32 cellular contexts compared by ENCODE assay signal in genomic region chr11:17608830-17609229, GRCh38.
"Had no signal": no experiment of that assay in that cellular context is flagged by ENCODE, and none has a peak within 500 bp of the region (broad histone marks: within the 10 kb centered on the region; RNA-seq: fewer than 3 reads in every experiment).

No MANE protein-coding gene starts in this region.

- H3K27me3 Mint-ChIP-seq: activated naive CD8-positive, alpha-beta T cell treated with anti-CD3 and anti-CD28 coated beads for 36 hours had no signal

- H3K4me1 Mint-ChIP-seq: activated B cell treated with CpG ODN at 0.5 μM for 24 hours; activated naive CD8-positive, alpha-beta T cell treated with anti-CD3 and anti-CD28 coated beads for 36 hours had no signal

- H3K4me3 Mint-ChIP-seq: activated B cell treated with CpG ODN at 0.5 μM for 24 hours; activated CD4-positive, alpha-beta memory T cell treated with anti-CD3 and anti-CD28 coated beads for 36 hours; activated naive CD8-positive, alpha-beta T cell treated with anti-CD3 and anti-CD28 coated beads for 36 hours; activated T-cell treated with anti-CD3 and anti-CD28 coated beads, Interleukin-2, amount 50 U/mL, for 4 hours; activated T-helper 1 cell treated with anti-CD3 and anti-CD28 coated beads, Interleukin-12 subunit alpha, Interleukin-12 subunit beta, Interleukin-2, Interleukin-4 antibody, amounts not matched to agents 30 ng/mL and 10 ng/mL and 1 ng/mL, durations not matched to agents 14 hours and 24 hours and 36 hours; T-helper 1 cell treated with Interleukin-12 subunit alpha and Interleukin-12 subunit beta and Interleukin-4 antibody, amounts not matched to agents 30 μg/mL and 1 μg/mL, for 36 hours had no signal

- H3K27me3 ChIP-seq: brain microvascular endothelial cell, MG63 had no signal

- H3K9ac ChIP-seq: SK-N-SH had no signal

- H3K4me2 ChIP-seq: SK-N-SH had no signal

- H3K36me3 ChIP-seq: brain microvascular endothelial cell, MG63, SJSA1 had no signal

- H3K27ac ChIP-seq: brain microvascular endothelial cell, SJSA1, VCaP had no signal

- H3K4me1 ChIP-seq: SJSA1 had no signal

- H3K9me3 Mint-ChIP-seq: activated B cell treated with CpG ODN at 0.5 μM for 24 hours; activated CD4-positive, alpha-beta memory T cell treated with anti-CD3 and anti-CD28 coated beads for 36 hours; activated naive CD8-positive, alpha-beta T cell treated with anti-CD3 and anti-CD28 coated beads for 36 hours; activated T-cell treated with anti-CD3 and anti-CD28 coated beads, Interleukin-2, amount 50 U/mL, for 4 hours; activated T-helper 1 cell treated with anti-CD3 and anti-CD28 coated beads, Interleukin-12 subunit alpha, Interleukin-12 subunit beta, Interleukin-2, Interleukin-4 antibody, amounts not matched to agents 30 ng/mL and 10 ng/mL and 1 ng/mL, durations not matched to agents 14 hours and 24 hours and 36 hours; T-helper 1 cell treated with Interleukin-12 subunit alpha and Interleukin-12 subunit beta and Interleukin-4 antibody, amounts not matched to agents 30 μg/mL and 1 μg/mL, for 36 hours had no signal

- DNase-seq: activated B cell treated with CpG ODN at 0.5 μM for 24 hours; activated CD4-positive, alpha-beta memory T cell treated with anti-CD3 and anti-CD28 coated beads for 36 hours; activated CD4-positive, alpha-beta T cell treated with anti-CD3 and anti-CD28 coated beads, Interleukin-2, amount 50 U/mL, for 1 hour; activated CD4-positive, CD25-positive, alpha-beta regulatory T cell treated with anti-CD3 and anti-CD28 coated beads, Interleukin-2, amount 50 U/mL, for 72 hours; activated naive CD4-positive, alpha-beta T cell; activated naive CD4-positive, alpha-beta T cell treated with anti-CD3 and anti-CD28 coated beads, Interleukin-2, amount 50 U/mL, for 16 hours; activated naive CD8-positive, alpha-beta T cell treated with anti-CD3 and anti-CD28 coated beads for 36 hours; activated T-cell treated with anti-CD3 and anti-CD28 coated beads for 4 hours; activated T-cell treated with anti-CD3 and anti-CD28 coated beads, Interleukin-2, amount 50 U/mL, for 4 hours; amniotic stem cell; aorta; brain microvascular endothelial cell; central memory CD4-positive, alpha-beta T cell; Kasumi-1; KG1; MG63; NCI-H1048; NCI-H1105 treated with DMSO at 0.1 percent for 48 hours; NCI-H1436; NCI-H1694 treated with DMSO at 0.1 percent for 48 hours; NCI-H2029; NCI-H345; NCI-H524 treated with DMSO at 0.1 percent for 48 hours; RPMI8226; SHP77 treated with DMSO at 0.1 percent for 48 hours; SK-N-SH; T-helper 9 cell had no signal

- H3K36me3 Mint-ChIP-seq: activated CD4-positive, alpha-beta memory T cell treated with anti-CD3 and anti-CD28 coated beads for 36 hours; activated naive CD8-positive, alpha-beta T cell treated with anti-CD3 and anti-CD28 coated beads for 36 hours had no signal

- H3K9me3 ChIP-seq: MG63, SJSA1, SK-N-SH had no signal

- ATAC-seq: activated T-cell treated with anti-CD3 and anti-CD28 coated beads, Interleukin-2, amount 50 U/mL, for 4 hours; Panc1 had no signal

- H3K4me3 ChIP-seq: MG63, SJSA1 had no signal

- H3K27ac Mint-ChIP-seq: activated B cell treated with CpG ODN at 0.5 μM for 24 hours; activated CD4-positive, alpha-beta memory T cell treated with anti-CD3 and anti-CD28 coated beads for 36 hours; activated naive CD8-positive, alpha-beta T cell treated with anti-CD3 and anti-CD28 coated beads for 36 hours; activated T-helper 1 cell treated with anti-CD3 and anti-CD28 coated beads, Interleukin-12 subunit alpha, Interleukin-12 subunit beta, Interleukin-2, Interleukin-4 antibody, amounts not matched to agents 30 ng/mL and 10 ng/mL and 1 ng/mL, durations not matched to agents 14 hours and 24 hours and 36 hours; T-helper 1 cell treated with Interleukin-12 subunit alpha and Interleukin-12 subunit beta and Interleukin-4 antibody, amounts not matched to agents 30 μg/mL and 1 μg/mL, for 36 hours had no signal
